In the genomic region with DNA sequence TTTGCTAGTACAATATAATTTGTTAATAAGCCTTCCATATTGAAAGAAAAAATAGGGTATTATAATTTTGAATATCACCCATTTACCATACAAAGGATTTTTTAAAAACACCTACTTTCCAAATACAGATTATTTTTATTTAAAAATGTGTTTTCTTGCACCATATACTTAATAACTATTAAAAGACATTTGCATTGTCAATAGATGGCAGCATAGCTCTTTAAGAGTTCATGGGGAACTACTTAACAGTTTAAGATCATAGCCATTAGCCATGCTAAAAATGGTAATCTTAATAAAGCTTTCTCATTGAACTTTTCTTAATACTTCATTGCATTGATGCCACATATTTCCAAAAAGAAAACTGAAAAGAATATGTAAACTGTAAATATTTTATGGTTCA, we compare ENCODE assay signal across 7 cellular contexts.
A peak's percentile ranks its signal among the peaks of the same experiment; 100 is the strongest.
DNase-seq lines count a peak whose midpoint lies in the region; ATAC-seq and TF ChIP-seq lines count a peak whose summit lies in the region.

No MANE protein-coding gene starts in this region.

- BruUV-seq in HCT116 (replicated peaks; lab: Mats Ljungman, UMichigan): no TSS peak

- intact Hi-C loops in HCT116 (cut with micrococcal nuclease): loop anchor here (2.0 to 10.0 kb wide), 4 partner anchors 530 to 1549 kb away; no protein-coding TSS in a partner anchor
- intact Hi-C loops in thyroid gland (cut with DNase I): no loop called here

- RAD21 ChIA-PET in HCT116 (lab: Charles Lee; ENCODE audit: low non-redundant PET in 1 of 2, low total read pairs in 2 of 2, uncharacterized antibody in 2 of 2, unreplicated experiment in 2 of 2): interaction anchor here in 1 of 2 experiments (0.6 kb wide), 1 partner anchor 559 kb away, joined by 3 read pairs; no protein-coding TSS in a partner anchor

- H3K27me3 ChIP-seq in HCT116 (ENCODE audit: insufficient read depth, low read length) (no peaks in the 10 kb centered on the region), endodermal cell (ENCODE audit: control insufficient read depth, insufficient read depth, low read length, poor library complexity, severe bottlenecking) (no peaks in the 10 kb centered on the region), thyroid gland (no peaks in the 10 kb centered on the region)

- H3K9me2 ChIP-seq in HCT116 (ENCODE audit: insufficient read depth): no peaks in the 10 kb centered on the region

- H3K27ac ChIP-seq in HCT116 (ENCODE audit: low read depth, low read length) (no peak overlapping the region), endodermal cell (ENCODE audit: low read depth, low read length) (no peak overlapping the region), thyroid gland (no peak overlapping the region)

- ATAC-seq in HCT116: peak; percentile 68
- ATAC-seq in GM18873 (IDR thresholded peaks at IDR 0.05; ENCODE audit: low FRiP score, unreplicated experiment): no peak
- no peak for ATAC-seq in effector memory CD8-positive, alpha-beta T cell (replicated peaks)

- no peaks in the 10 kb centered on the region for H3K27me3 Mint-ChIP-seq in endodermal cell (ENCODE audit: insufficient read depth)
- no peaks in the 10 kb centered on the region for H3K27me3 Mint-ChIP-seq in effector memory CD8-positive, alpha-beta T cell

- CTCF ChIA-PET in HCT116 (lab: Charles Lee): interaction anchor here (1.1 to 2.0 kb wide), 3 partner anchors 553 to 1729 kb away, joined by 3 to 9 read pairs (median 3); no protein-coding TSS in a partner anchor

- H3K4me3 ChIP-seq in HCT116 (replicated peaks in 1 of 2; ENCODE audit: low read depth in 1 of 2, low read length in 2 of 2) (no peak overlapping the region), endodermal cell (ENCODE audit: low read length) (no peak overlapping the region), thyroid gland (replicated peaks in 1 of 3) (no peak overlapping the region)

- H3K4me1 Mint-ChIP-seq in endodermal cell: no peaks in the 10 kb centered on the region
- H3K4me1 Mint-ChIP-seq in effector memory CD8-positive, alpha-beta T cell (ENCODE audit: low read depth in 2 of 2): no peaks in the 10 kb centered on the region

- H4K20me1 ChIP-seq in HCT116 (ENCODE audit: insufficient read depth): no peaks in the 10 kb centered on the region

- POLR2A ChIA-PET in HCT116 (lab: Charles Lee): no interaction called here

- H3K4me3 Mint-ChIP-seq in endodermal cell: no peak overlapping the region
- H3K4me3 Mint-ChIP-seq in effector memory CD8-positive, alpha-beta T cell: no peak overlapping the region

- H3K79me2 ChIP-seq in HCT116 (ENCODE audit: insufficient read depth, low read length): no peaks in the 10 kb centered on the region

- H3K9me3 Mint-ChIP-seq in endodermal cell: no peaks in the 10 kb centered on the region
- H3K9me3 Mint-ChIP-seq in effector memory CD8-positive, alpha-beta T cell: no peaks in the 10 kb centered on the region

- H3K27ac Mint-ChIP-seq in endodermal cell: no peak overlapping the region
- no peak overlapping the region for H3K27ac Mint-ChIP-seq in effector memory CD8-positive, alpha-beta T cell

- H3K4me2 ChIP-seq in HCT116 (ENCODE audit: low read length): no peak overlapping the region

- DNase-seq in HCT116 (ENCODE audit: low read depth, low spot score): peak; percentile 48
- DNase-seq in NCI-H345 treated with DMSO at 0.1 percent for 48 hours (lab: John Stamatoyannopoulos, UW; ENCODE audit: unreplicated experiment): peak; percentile 11
- DNase-seq in endodermal cell: no peak
- DNase-seq in putamen (ENCODE audit: low spot score): peak; percentile 14
- DNase-seq in thyroid gland: no peak
- DNase-seq in effector memory CD8-positive, alpha-beta T cell: no peak

- TF ChIP-seq POLR2A in HCT116 (IDR thresholded peaks at IDR 0.05; ENCODE audit: borderline replicate concordance, extremely low read depth, insufficient read depth, insufficient read length) (no peak), thyroid gland (IDR thresholded peaks at IDR 0.05) (no peak)

- no peak overlapping the region for H2AFZ ChIP-seq in HCT116 (ENCODE audit: low read depth, low read length, poor library complexity, severe bottlenecking)

- H3K9ac ChIP-seq in HCT116 (ENCODE audit: low read length) (no peak overlapping the region), endodermal cell (ENCODE audit: extremely low read depth, low read length, poor library complexity, severe bottlenecking) (no peak overlapping the region)

- peak; percentile 70 for TF ChIP-seq RAD21 in HCT116 (IDR thresholded peaks at IDR 0.05; ENCODE audit: low read depth)

- H3K36me3 ChIP-seq in HCT116 (ENCODE audit: control insufficient read depth in 1 of 2, insufficient read depth in 2 of 2, low read length in 2 of 2) (no peaks in the 10 kb centered on the region), endodermal cell (ENCODE audit: control insufficient read depth, insufficient read depth, low read length) (no peaks in the 10 kb centered on the region), thyroid gland (no peaks in the 10 kb centered on the region)

- H3K36me3 Mint-ChIP-seq in endodermal cell (ENCODE audit: low read depth): no peaks in the 10 kb centered on the region
- H3K36me3 Mint-ChIP-seq in effector memory CD8-positive, alpha-beta T cell (ENCODE audit: insufficient read depth): no peaks in the 10 kb centered on the region

- H3K4me1 ChIP-seq in HCT116 (ENCODE audit: control insufficient read depth in 1 of 2, insufficient read depth in 2 of 2, low read length in 2 of 2) (no peaks in the 10 kb centered on the region), endodermal cell (ENCODE audit: control insufficient read depth, insufficient read depth, low read length) (no peaks in the 10 kb centered on the region), thyroid gland (no peaks in the 10 kb centered on the region)

- TF ChIP-seq CTCF in HCT116 (IDR thresholded peaks at IDR 0.05 in 2 of 3, conservative IDR thresholded peaks at IDR 0.05 in 1 of 3; ENCODE audit: borderline replicate concordance in 1 of 3, insufficient read depth in 1 of 3, low read depth in 2 of 3, low read length in 2 of 3) (peak; percentile 22 to 63 (median 51); a peak in 4 of 6 replicates), endodermal cell (conservative IDR thresholded peaks at IDR 0.05) (peak; percentile 79), thyroid gland (IDR thresholded peaks at IDR 0.05) (peak in 2 of 6 experiments; percentile 17 to 19)

- H3K9me3 ChIP-seq in HCT116 (ENCODE audit: control insufficient read depth in 1 of 2, insufficient read depth in 1 of 2, low read depth in 1 of 2, low read length in 2 of 2) (no peaks in the 10 kb centered on the region), endodermal cell (ENCODE audit: control insufficient read depth, low read length) (no peaks in the 10 kb centered on the region), thyroid gland (no peaks in the 10 kb centered on the region)

TF ChIP-seq in HCT116, 20 proteins besides CTCF, POLR2A, EP300 and RAD21 (continues in another document):
- no peak for TF ChIP-seq EZH2phosphoT487 (IDR thresholded peaks at IDR 0.05; ENCODE audit: borderline replicate concordance)
- TF ChIP-seq EZH2 (IDR thresholded peaks at IDR 0.05): no peak
- TF ChIP-seq CEBPB (IDR thresholded peaks at IDR 0.05; ENCODE audit: low read depth): no peak
- TF ChIP-seq ELF1 (IDR thresholded peaks at IDR 0.05; ENCODE audit: borderline replicate concordance, low read depth): no peak
- no peak for TF ChIP-seq CBX3 (IDR thresholded peaks at IDR 0.05; ENCODE audit: low read depth)
- no peak for TF ChIP-seq JUND (IDR thresholded peaks at IDR 0.05)
- no peak for TF ChIP-seq EGR1 (IDR thresholded peaks at IDR 0.05; ENCODE audit: low read depth)
- TF ChIP-seq SIN3A (IDR thresholded peaks at IDR 0.05; ENCODE audit: low read depth): no peak
- no peak for TF ChIP-seq SP1 (IDR thresholded peaks at IDR 0.05; ENCODE audit: low read depth)
- TF ChIP-seq, protein P1, sequence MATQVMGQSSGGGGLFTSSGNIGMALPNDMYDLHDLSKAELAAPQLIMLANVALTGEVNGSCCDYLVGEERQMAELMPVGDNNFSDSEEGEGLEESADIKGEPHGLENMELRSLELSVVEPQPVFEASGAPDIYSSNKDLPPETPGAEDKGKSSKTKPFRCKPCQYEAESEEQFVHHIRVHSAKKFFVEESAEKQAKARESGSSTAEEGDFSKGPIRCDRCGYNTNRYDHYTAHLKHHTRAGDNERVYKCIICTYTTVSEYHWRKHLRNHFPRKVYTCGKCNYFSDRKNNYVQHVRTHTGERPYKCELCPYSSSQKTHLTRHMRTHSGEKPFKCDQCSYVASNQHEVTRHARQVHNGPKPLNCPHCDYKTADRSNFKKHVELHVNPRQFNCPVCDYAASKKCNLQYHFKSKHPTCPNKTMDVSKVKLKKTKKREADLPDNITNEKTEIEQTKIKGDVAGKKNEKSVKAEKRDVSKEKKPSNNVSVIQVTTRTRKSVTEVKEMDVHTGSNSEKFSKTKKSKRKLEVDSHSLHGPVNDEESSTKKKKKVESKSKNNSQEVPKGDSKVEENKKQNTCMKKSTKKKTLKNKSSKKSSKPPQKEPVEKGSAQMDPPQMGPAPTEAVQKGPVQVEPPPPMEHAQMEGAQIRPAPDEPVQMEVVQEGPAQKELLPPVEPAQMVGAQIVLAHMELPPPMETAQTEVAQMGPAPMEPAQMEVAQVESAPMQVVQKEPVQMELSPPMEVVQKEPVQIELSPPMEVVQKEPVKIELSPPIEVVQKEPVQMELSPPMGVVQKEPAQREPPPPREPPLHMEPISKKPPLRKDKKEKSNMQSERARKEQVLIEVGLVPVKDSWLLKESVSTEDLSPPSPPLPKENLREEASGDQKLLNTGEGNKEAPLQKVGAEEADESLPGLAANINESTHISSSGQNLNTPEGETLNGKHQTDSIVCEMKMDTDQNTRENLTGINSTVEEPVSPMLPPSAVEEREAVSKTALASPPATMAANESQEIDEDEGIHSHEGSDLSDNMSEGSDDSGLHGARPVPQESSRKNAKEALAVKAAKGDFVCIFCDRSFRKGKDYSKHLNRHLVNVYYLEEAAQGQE (IDR thresholded peaks at IDR 0.05; ENCODE audit: low read depth): no peak
- TF ChIP-seq TCF7L2 (IDR thresholded peaks at IDR 0.05; ENCODE audit: borderline replicate concordance, extremely low read depth, insufficient read depth, insufficient read length): no peak
- TF ChIP-seq SRF (IDR thresholded peaks at IDR 0.05; ENCODE audit: low read depth): no peak
- TF ChIP-seq, protein P2, sequence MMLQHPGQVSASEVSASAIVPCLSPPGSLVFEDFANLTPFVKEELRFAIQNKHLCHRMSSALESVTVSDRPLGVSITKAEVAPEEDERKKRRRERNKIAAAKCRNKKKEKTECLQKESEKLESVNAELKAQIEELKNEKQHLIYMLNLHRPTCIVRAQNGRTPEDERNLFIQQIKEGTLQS (IDR thresholded peaks at IDR 0.05): no peak

Comparison
In these comparisons a context has a peak if more than half of its experiments do, and no peak if none do; other contexts are left out.
1. DNase-seq: peak in HCT116 (single experiment), NCI-H345 treated with DMSO at 0.1 percent for 48 hours (single experiment) and putamen (single experiment); none in endodermal cell (single experiment), thyroid gland (0 of 2) and effector memory CD8-positive, alpha-beta T cell (0 of 3).